Comparison of ENCODE assay signal across 1 cellular context in genomic region chr19:843836-844299, GRCh38.
TF ChIP-seq lines count a peak whose summit lies in the region.

No MANE protein-coding gene starts in this region.

TF ChIP-seq in K562, 482 proteins besides CTCF, POLR2A, EP300 and RAD21 (continued from another document and continues in another):
- no peak for TF ChIP-seq ZNF518B (CRISPR knock-in tag; IDR thresholded peaks at IDR 0.05)
- 0 out of 2 replicates have a peak, but pooled peaks have one; percentile 18 for TF ChIP-seq MTA3 (IDR thresholded peaks at IDR 0.05; ENCODE audit: borderline replicate concordance)
- no peak for TF ChIP-seq CEBPZ (IDR thresholded peaks at IDR 0.05; ENCODE audit: borderline replicate concordance, low read depth, low read length)
- TF ChIP-seq SREBF1 (IDR thresholded peaks at IDR 0.05; ENCODE audit: borderline replicate concordance, low read depth, low read length) = no peak
- no peak for TF ChIP-seq RB1 (IDR thresholded peaks at IDR 0.05; ENCODE audit: low read depth)
- no peak for TF ChIP-seq GATAD2A (IDR thresholded peaks at IDR 0.05)
- no peak for TF ChIP-seq PRDM10 (IDR thresholded peaks at IDR 0.05; ENCODE audit: partially characterized antibody)
- no peak for TF ChIP-seq POU5F1 (IDR thresholded peaks at IDR 0.05; ENCODE audit: borderline replicate concordance, low read depth, low read length, partially characterized antibody)
- TF ChIP-seq ZBTB40 (IDR thresholded peaks at IDR 0.05) = peak; percentile 35; the same call in 1 of the 2 replicates
- no peak for TF ChIP-seq ZBTB40 (CRISPR knock-in tag; IDR thresholded peaks at IDR 0.05)
- no peak for TF ChIP-seq ZNF764 (CRISPR knock-in tag; IDR thresholded peaks at IDR 0.05; ENCODE audit: low read depth)
- TF ChIP-seq CTBP1 (IDR thresholded peaks at IDR 0.05; ENCODE audit: borderline replicate concordance) = 0 out of 2 replicates have a peak, but pooled peaks have one; percentile 7
- no peak for TF ChIP-seq NR4A1 (CRISPR knock-in tag; IDR thresholded peaks at IDR 0.05)
- TF ChIP-seq NR4A1 (tag; IDR thresholded peaks at IDR 0.05) = no peak
- TF ChIP-seq TAL1 (IDR thresholded peaks at IDR 0.05) = no peak
- TF ChIP-seq SREBF2 (CRISPR knock-in tag; IDR thresholded peaks at IDR 0.05) = no peak
- no peak for TF ChIP-seq DLX4 (CRISPR knock-in tag; IDR thresholded peaks at IDR 0.05)
- no peak for TF ChIP-seq STAT5A (IDR thresholded peaks at IDR 0.05; ENCODE audit: borderline replicate concordance, low read length)
- TF ChIP-seq ZNF280A (IDR thresholded peaks at IDR 0.05; ENCODE audit: low read depth, partially characterized antibody) = no peak
- no peak for TF ChIP-seq HSF4 (CRISPR knock-in tag; IDR thresholded peaks at IDR 0.05; ENCODE audit: borderline replicate concordance)
- no peak for TF ChIP-seq HNRNPLL (IDR thresholded peaks at IDR 0.05; ENCODE audit: low read depth, low read length, poor library complexity, severe bottlenecking)
- no peak for TF ChIP-seq KLF16 (IDR thresholded peaks at IDR 0.05)
- TF ChIP-seq RERE (CRISPR knock-in tag; IDR thresholded peaks at IDR 0.05; ENCODE audit: borderline replicate concordance) = no peak
